ENCODE assay signal across 20 cellular contexts in the genomic region with DNA sequence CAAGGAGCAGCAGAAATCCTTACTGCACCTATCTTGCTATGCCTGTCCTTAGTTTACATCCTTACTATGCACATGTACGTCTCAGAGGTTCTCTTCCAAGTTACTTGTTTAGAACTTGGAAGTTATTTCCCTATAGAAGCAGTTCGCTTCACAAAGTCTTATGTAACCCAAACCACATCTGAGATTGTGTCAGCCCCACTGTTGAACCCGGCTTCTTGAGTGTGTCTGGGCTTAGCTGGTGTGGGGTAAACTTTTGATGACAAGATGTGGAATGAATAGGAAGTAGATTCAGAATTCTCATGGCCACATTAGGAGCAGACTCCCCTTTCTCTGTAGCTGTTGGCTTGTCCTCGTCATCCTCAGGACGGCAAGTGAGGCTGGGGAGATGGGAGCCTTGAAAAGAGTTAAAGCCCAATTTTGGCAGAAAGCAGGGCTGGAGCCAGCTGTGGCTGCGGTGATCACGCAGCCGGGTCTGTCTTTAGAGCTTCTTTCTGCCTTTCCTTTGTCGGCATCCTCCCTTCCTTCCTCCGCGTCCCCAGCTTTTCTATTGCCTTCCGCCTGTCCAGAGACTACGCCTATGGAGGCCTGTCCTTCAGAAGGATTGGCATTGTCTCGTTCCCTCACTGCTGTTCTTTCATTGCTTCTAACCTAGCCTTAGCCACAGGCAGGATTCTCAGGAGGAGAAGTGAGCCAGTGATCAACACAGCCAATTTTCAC. TPM values are rescaled to one million over a fixed set of nuclear protein-coding genes. Genes with fewer than 3 reads are reported as not detected.
"Had no signal": no experiment of that assay in that cellular context is flagged by ENCODE, and none has a peak within 500 bp of the region (broad histone marks: within the 10 kb centered on the region; RNA-seq: fewer than 3 reads in every experiment).

No MANE protein-coding gene starts in this region.

- H3K4me3 ChIP-seq: cardiac muscle cell, gastroesophageal sphincter, suprapubic skin, upper lobe of left lung had no signal

- DNase-seq: activated CD4-positive, alpha-beta memory T cell treated with anti-CD3 and anti-CD28 coated beads, Interleukin-2, amount 10 ng/mL, durations not matched to agents 7 days and 5 days; activated CD4-positive, alpha-beta T cell treated with anti-CD3 and anti-CD28 coated beads for 36 hours; activated effector memory CD4-positive, alpha-beta T cell treated with Interleukin-2 at 50 U/mL for 16 hours; activated naive CD4-positive, alpha-beta T cell treated with anti-CD3 and anti-CD28 coated beads, Interleukin-2, amount 50 U/mL, for 16 hours; activated T-cell treated with anti-CD3 and anti-CD28 coated beads, Interleukin-2, amount 50 U/mL, for 4 hours; islet precursor cell; mesendoderm; posterior cingulate gyrus; retina; small intestine; stimulated activated CD4-positive, alpha-beta T cell treated with anti-CD3 and anti-CD28 coated beads, Interleukin-4, amount 100 ng/mL, for 4 hours; stimulated activated CD8-positive, alpha-beta memory T cell treated with anti-CD3 and anti-CD28 coated beads, Interleukin-4, amount 100 ng/mL, for 48 hours; stimulated activated naive CD8-positive, alpha-beta T cell treated with anti-CD3 and anti-CD28 coated beads, Interleukin-15, Interleukin-2, amounts not matched to agents 100 U/mL and 50 U/mL, for 24 hours; T-helper 1 cell; upper lobe of left lung; WERI-Rb-1 had no signal

- H3K4me1 ChIP-seq: suprapubic skin had no signal

- H3K27ac ChIP-seq: cardiac muscle cell, gastroesophageal sphincter, suprapubic skin, WERI-Rb-1 had no signal

- H3K27me3 ChIP-seq: gastroesophageal sphincter, suprapubic skin, upper lobe of left lung had no signal

- H3K9me3 ChIP-seq: gastroesophageal sphincter, suprapubic skin, upper lobe of left lung had no signal

- ATAC-seq: activated CD4-positive, alpha-beta T cell treated with anti-CD3 and anti-CD28 coated beads for 36 hours; activated T-cell treated with anti-CD3 and anti-CD28 coated beads, Interleukin-2, amount 50 U/mL, for 4 hours; gastroesophageal sphincter; natural killer cell treated with Interleukin-12 subunit alpha and Interleukin-12 subunit beta and Interleukin-15 and Interleukin-18, amount 100 ng/mL, for 72 hours; stimulated activated naive CD8-positive, alpha-beta T cell treated with anti-CD3 and anti-CD28 coated beads, Interleukin-15, Interleukin-2, amounts not matched to agents 100 U/mL and 50 U/mL, for 24 hours had no signal

- H3K36me3 ChIP-seq: cardiac muscle cell, gastroesophageal sphincter, suprapubic skin, upper lobe of left lung, WERI-Rb-1 had no signal

RNA-seq across cellular contexts. Expression of a gene that starts 23.0 kb away (rescaled TPM):
- total RNA-seq: activated CD4-positive, alpha-beta memory T cell treated with anti-CD3 and anti-CD28 coated beads, Interleukin-2, amount 10 ng/mL, durations not matched to agents 7 days and 5 days; activated CD4-positive, alpha-beta T cell treated with anti-CD3 and anti-CD28 coated beads for 36 hours; natural killer cell treated with Interleukin-12 subunit alpha and Interleukin-12 subunit beta and Interleukin-15 and Interleukin-18, amount 100 ng/mL, for 72 hours had no signal
